ENCODE assay signal across 28 cellular contexts in the genomic region with DNA sequence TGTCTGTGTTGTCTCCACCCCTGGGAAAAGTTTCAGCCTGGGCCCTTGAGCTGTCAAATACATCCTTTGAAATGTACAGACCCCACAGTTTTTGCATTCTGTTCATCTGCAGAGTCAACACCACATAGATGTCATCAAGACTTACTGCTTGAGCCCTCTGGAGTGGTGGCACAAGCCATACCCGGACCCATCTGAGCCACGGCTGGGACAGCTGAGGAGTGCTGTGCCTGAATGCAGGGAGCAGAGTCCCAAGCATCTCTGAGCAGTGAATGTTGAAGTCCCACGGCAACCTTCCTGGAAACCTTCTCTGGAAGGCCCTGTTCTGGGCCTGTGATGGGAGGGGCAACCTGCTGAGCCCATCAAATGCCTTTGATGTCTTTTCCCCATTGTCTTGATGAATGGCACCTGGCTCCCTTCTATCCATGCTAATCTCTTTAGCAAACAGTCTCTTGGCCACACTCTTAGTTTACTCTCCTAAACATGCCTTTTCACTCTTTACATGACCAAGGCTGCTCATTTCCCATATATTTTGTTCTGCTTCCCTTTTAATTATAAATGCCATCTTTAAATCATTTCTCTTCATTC.
DNase-seq lines count a peak whose midpoint lies in the region; ATAC-seq, FAIRE-seq and TF ChIP-seq lines count a peak whose summit lies in the region.
"Had no signal": no experiment of that assay in that cellular context is flagged by ENCODE, and none has a peak within 500 bp of the region (broad histone marks: within the 10 kb centered on the region; RNA-seq: fewer than 3 reads in every experiment).

No MANE protein-coding gene starts in this region.

- FAIRE-seq in H1 (lab: Jason Lieb, UNC) (peak; percentile 99), pancreas (lab: Jason Lieb, UNC) (no peak)
- FAIRE-seq: astrocyte, D721Med, G401.6 had no signal

- no peaks in the 10 kb centered on the region for H3K4me1 Mint-ChIP-seq in activated CD8-positive, alpha-beta T cell treated with anti-CD3 and anti-CD28 coated beads, Interleukin-2, amount 10 ng/mL, durations not matched to agents 7 days and 5 days (ENCODE audit: low read depth)
- H3K4me1 Mint-ChIP-seq: activated naive CD8-positive, alpha-beta T cell treated with anti-CD3 and anti-CD28 coated beads for 36 hours; central memory CD8-positive, alpha-beta T cell; stimulated activated naive B cell treated with anti-CD40 and anti-IgM and Interleukin-4, amounts not matched to agents 10 μg/mL and 1 μg/mL and 100 μg/mL, for 72 hours had no signal

- no peaks in the 10 kb centered on the region for H3K79me1 ChIP-seq in H1 (ENCODE audit: low read depth, low read length)

- no peak overlapping the region for H3K4ac ChIP-seq in H1 (replicated peaks; ENCODE audit: insufficient read length, low read depth, low read length)

- H3K4me1 ChIP-seq in H1 (replicated peaks in 1 of 4; ENCODE audit: control insufficient read depth in 3 of 4, insufficient read depth in 4 of 4, low read length in 3 of 4) (peaks cover 4 to 16% (median 14%) of the 10 kb centered on the region in 4 experiments), pancreas (no peaks in the 10 kb centered on the region)

- H3K23ac ChIP-seq in H1 (ENCODE audit: insufficient read length) = no peak overlapping the region

- H3K23me2 ChIP-seq in H1 (ENCODE audit: low read depth, low read length) = no peaks in the 10 kb centered on the region

- H3K9ac ChIP-seq in H1 (replicated peaks in 1 of 4; ENCODE audit: extremely low read depth in 1 of 4, low read depth in 3 of 4, low read length in 3 of 4) = no peak overlapping the region

- H2BK15ac ChIP-seq in H1 (ENCODE audit: low read length) = 0 out of 2 replicates have a peak overlapping the region, but pooled peaks have one; percentile 47

- TF ChIP-seq RAD21 in H1 (IDR thresholded peaks at IDR 0.05 in 1 of 2, conservative IDR thresholded peaks at IDR 0.05 in 1 of 2; ENCODE audit: low read depth in 2 of 2, low read length in 2 of 2) = no peak

- TF ChIP-seq EP300 in H1 (IDR thresholded peaks at IDR 0.05; ENCODE audit: borderline replicate concordance in 1 of 2, low read depth in 2 of 2, low read length in 2 of 2) = no peak

- H2BK120ac ChIP-seq in H1 (replicated peaks; ENCODE audit: low read depth, low read length) = no peak overlapping the region

- DNase-seq in H7 (peak; percentile 65), NCI-H345 treated with DMSO at 0.1 percent for 48 hours (lab: John Stamatoyannopoulos, UW; ENCODE audit: unreplicated experiment) (peak; percentile 77), H1 (ENCODE audit: low read depth in 1 of 2, low spot score in 2 of 2) (peak in 1 of 2 experiments; percentile 25), pancreas (peak in 1 of 6 donors; percentile 22), germinal center (ENCODE audit: low spot score) (no peak), NCI-H1694 treated with DMSO at 0.1 percent for 48 hours (lab: John Stamatoyannopoulos, UW) (no peak)
- DNase-seq in activated CD8-positive, alpha-beta T cell treated with anti-CD3 and anti-CD28 coated beads, Interleukin-2, amount 10 ng/mL, durations not matched to agents 7 days and 5 days = no peak
- DNase-seq: activated CD4-positive, alpha-beta T cell treated with anti-CD3 and anti-CD28 coated beads, Interleukin-2, amount 50 U/mL, for 48 hours; activated naive CD8-positive, alpha-beta T cell treated with anti-CD3 and anti-CD28 coated beads for 36 hours; C1 segment of cervical spinal cord; HFFc6; KBM-7; kidney glomerular epithelial cell; NCI-H1436 treated with DMSO at 0.1 percent for 48 hours; NCI-H226; RPMI8226; stimulated activated CD4-positive, alpha-beta T cell treated with anti-CD3 and anti-CD28 coated beads, Interleukin-2, amount 100 ng/mL, for 24 hours; stimulated activated naive B cell treated with anti-CD40 and anti-IgM and Interleukin-4, amounts not matched to agents 10 μg/mL and 1 μg/mL and 100 μg/mL, for 72 hours; T-helper 2 cell had no signal

- POLR2A ChIA-PET in H1 (lab: Charles Lee; ENCODE audit: partially characterized antibody) = interaction anchor here (0.7 kb wide), 1 partner anchor 151 kb away, joined by 3 read pairs; a partner anchor contains a TSS
- POLR2A ChIA-PET in activated CD8-positive, alpha-beta T cell treated with anti-CD3 and anti-CD28 coated beads, Interleukin-2, amount 10 ng/mL, durations not matched to agents 7 days and 5 days (lab: Charles Lee) = no interaction called here

- H2BK12ac ChIP-seq in H1 (ENCODE audit: low read depth, low read length) = peak overlapping the region; percentile 11; the same call in 1 of the 2 replicates

- H3K18ac ChIP-seq in H1 (ENCODE audit: extremely low read depth, low read length) = no peak overlapping the region

- no peaks in the 10 kb centered on the region for H3K9me3 ChIP-seq in H1 (ENCODE audit: insufficient read depth in 2 of 2, low read depth in 1 of 2, low read length in 1 of 2)
- no peaks in the 10 kb centered on the region for H3K9me3 ChIP-seq in pancreas
- H3K9me3 ChIP-seq: neutrophil, thoracic aorta had no signal

- CTCF ChIA-PET in H1 (lab: Charles Lee; ENCODE audit: partially characterized antibody) = no interaction called here
- CTCF ChIA-PET in activated CD8-positive, alpha-beta T cell treated with anti-CD3 and anti-CD28 coated beads, Interleukin-2, amount 10 ng/mL, durations not matched to agents 7 days and 5 days (lab: Charles Lee) = no interaction called here

- WGBS in H1 (ENCODE audit: extremely low coverage in 1 of 2, insufficient coverage in 1 of 2, insufficient read length in 1 of 2, insufficient replicate concordance in 2 of 2, low coverage in 1 of 2, low lambda C conversion rate in 2 of 2, missing lambda C conversion rate in 1 of 2), 2 experiments = 57% methylated on average over 3 of the region's 3 CpGs; no CpG with 5 or more reads in 1 of the 2 experiments
- 33 to 40% methylated on average over 3 of the region's 3 CpGs for WGBS in pancreas, 2 donors

- H3K4me3 ChIP-seq in H7 (ENCODE audit: insufficient read depth, low read depth, low read length) (no peak overlapping the region), H1 (ENCODE audit: extremely low read depth in 1 of 4, insufficient read depth in 2 of 4, low read depth in 3 of 4, low read length in 4 of 4) (peak overlapping the region in 1 of 4 experiments; percentile 16; a peak in 2 of 8 replicates), pancreas (no peak overlapping the region)
- H3K4me3 ChIP-seq: SK-N-MC, skin epidermis, thoracic aorta had no signal

- H4K5ac ChIP-seq in H1 (ENCODE audit: insufficient read length, low read depth, low read length) = no peak overlapping the region

- H3K79me2 ChIP-seq in H1 (ENCODE audit: control insufficient read depth in 1 of 2, insufficient read depth in 2 of 2, low read length in 2 of 2) = no peaks in the 10 kb centered on the region

- no peaks in the 10 kb centered on the region for H4K20me1 ChIP-seq in H1 (replicated peaks in 1 of 2; ENCODE audit: control insufficient read depth in 1 of 2, insufficient read depth in 2 of 2, low read length in 2 of 2)

- H3K9me3 Mint-ChIP-seq in activated CD8-positive, alpha-beta T cell treated with anti-CD3 and anti-CD28 coated beads, Interleukin-2, amount 10 ng/mL, durations not matched to agents 7 days and 5 days (ENCODE audit: insufficient read depth) = no peaks in the 10 kb centered on the region
- H3K9me3 Mint-ChIP-seq: activated naive CD8-positive, alpha-beta T cell treated with anti-CD3 and anti-CD28 coated beads for 36 hours; central memory CD8-positive, alpha-beta T cell; HFFc6; stimulated activated naive B cell treated with anti-CD40 and anti-IgM and Interleukin-4, amounts not matched to agents 10 μg/mL and 1 μg/mL and 100 μg/mL, for 72 hours had no signal

- ATAC-seq in pancreas = peak in 3 of 4 donors; percentile 43 to 85 (median 60)
- ATAC-seq in HG02970 (IDR thresholded peaks at IDR 0.05; ENCODE audit: low FRiP score, unreplicated experiment) = no peak
- no peak for ATAC-seq in activated CD8-positive, alpha-beta T cell treated with anti-CD3 and anti-CD28 coated beads, Interleukin-2, amount 10 ng/mL, durations not matched to agents 7 days and 5 days
- ATAC-seq: stimulated activated naive B cell treated with anti-CD40 and anti-IgM and Interleukin-4, amounts not matched to agents 10 μg/mL and 1 μg/mL and 100 μg/mL, for 72 hours had no signal

- no peaks in the 10 kb centered on the region for H3K36me3 Mint-ChIP-seq in activated CD8-positive, alpha-beta T cell treated with anti-CD3 and anti-CD28 coated beads, Interleukin-2, amount 10 ng/mL, durations not matched to agents 7 days and 5 days (ENCODE audit: low read depth)
- H3K36me3 Mint-ChIP-seq: activated naive CD8-positive, alpha-beta T cell treated with anti-CD3 and anti-CD28 coated beads for 36 hours; stimulated activated naive B cell treated with anti-CD40 and anti-IgM and Interleukin-4, amounts not matched to agents 10 μg/mL and 1 μg/mL and 100 μg/mL, for 72 hours had no signal

- no peak for TF ChIP-seq CTCF in H1 (IDR thresholded peaks at IDR 0.05; ENCODE audit: control extremely low read depth in 1 of 3, insufficient read depth in 1 of 3, low read depth in 1 of 3, low read length in 3 of 3)
- TF ChIP-seq CTCF in pancreas (IDR thresholded peaks at IDR 0.05) = no peak

- no peak overlapping the region for H4K91ac ChIP-seq in H1 (replicated peaks; ENCODE audit: insufficient read length, low read length)

- H3K4me2 ChIP-seq in H1 (ENCODE audit: insufficient read depth in 1 of 2, low read depth in 2 of 2, low read length in 2 of 2) = peak overlapping the region; percentile 35 to 60

- no peak for TF ChIP-seq POLR2A in H1 (IDR thresholded peaks at IDR 0.05; ENCODE audit: control extremely low read depth in 1 of 2, low read depth in 2 of 2, low read length in 2 of 2)

- no peak overlapping the region for H3K56ac ChIP-seq in H1 (replicated peaks; ENCODE audit: insufficient read length, low read depth, low read length)

- H2BK20ac ChIP-seq in H1 (ENCODE audit: low read length) = peak overlapping the region; percentile 28

- H2BK5ac ChIP-seq in H1 (ENCODE audit: low read depth, low read length) = no peak overlapping the region

- no peaks in the 10 kb centered on the region for H3K27me3 Mint-ChIP-seq in activated CD8-positive, alpha-beta T cell treated with anti-CD3 and anti-CD28 coated beads, Interleukin-2, amount 10 ng/mL, durations not matched to agents 7 days and 5 days (ENCODE audit: low read depth)

- H2AFZ ChIP-seq in H1 (ENCODE audit: low read length) = no peak overlapping the region

- H3K14ac ChIP-seq in H1 (ENCODE audit: insufficient read length) = no peak overlapping the region

- H4K8ac ChIP-seq in H1 (ENCODE audit: extremely low read depth, insufficient read depth, low read length) = no peak overlapping the region

- H3K27me3 ChIP-seq in H7 (ENCODE audit: control insufficient read depth, insufficient read depth, low read length) (no peaks in the 10 kb centered on the region), H1 (replicated peaks in 1 of 4; ENCODE audit: control insufficient read depth in 3 of 4, extremely low read depth in 1 of 4, insufficient read depth in 3 of 4, low read length in 3 of 4) (no peaks in the 10 kb centered on the region), pancreas (peaks cover 0 to 5% (median 0%) of the 10 kb centered on the region in 4 donors)

- H2AK5ac ChIP-seq in H1 (ENCODE audit: low read depth, low read length) = no peak overlapping the region

- intact Hi-C loops in pancreas (cut with DNase I) = no loop called here

- no peak overlapping the region for H3K27ac ChIP-seq in H1 (ENCODE audit: low read depth, low read length)
- H3K27ac ChIP-seq in pancreas = no peak overlapping the region
- H3K27ac ChIP-seq: neutrophil, SK-N-MC, skin epidermis, thoracic aorta had no signal

- H3K36me3 ChIP-seq in H7 (replicated peaks; ENCODE audit: control insufficient read depth, insufficient read depth, low read length) (no peaks in the 10 kb centered on the region), H1 (ENCODE audit: control insufficient read depth in 2 of 4, insufficient read depth in 4 of 4, low read length in 3 of 4) (no peaks in the 10 kb centered on the region), pancreas (no peaks in the 10 kb centered on the region)
- H3K36me3 ChIP-seq: neutrophil, thoracic aorta had no signal

- H3K27ac Mint-ChIP-seq in activated CD8-positive, alpha-beta T cell treated with anti-CD3 and anti-CD28 coated beads, Interleukin-2, amount 10 ng/mL, durations not matched to agents 7 days and 5 days = no peak overlapping the region
- H3K27ac Mint-ChIP-seq: activated naive CD8-positive, alpha-beta T cell treated with anti-CD3 and anti-CD28 coated beads for 36 hours; HFFc6; stimulated activated naive B cell treated with anti-CD40 and anti-IgM and Interleukin-4, amounts not matched to agents 10 μg/mL and 1 μg/mL and 100 μg/mL, for 72 hours had no signal

- H3K4me3 Mint-ChIP-seq in activated CD8-positive, alpha-beta T cell treated with anti-CD3 and anti-CD28 coated beads, Interleukin-2, amount 10 ng/mL, durations not matched to agents 7 days and 5 days = no peak overlapping the region
- H3K4me3 Mint-ChIP-seq: activated naive CD8-positive, alpha-beta T cell treated with anti-CD3 and anti-CD28 coated beads for 36 hours; central memory CD8-positive, alpha-beta T cell; HFFc6; stimulated activated naive B cell treated with anti-CD40 and anti-IgM and Interleukin-4, amounts not matched to agents 10 μg/mL and 1 μg/mL and 100 μg/mL, for 72 hours had no signal

Comparison
In these comparisons a context has a peak if more than half of its experiments do, and no peak if none do; other contexts are left out.
1. DNase-seq: peak in H7 (single experiment) and NCI-H345 treated with DMSO at 0.1 percent for 48 hours (single experiment); none in germinal center (single experiment), NCI-H1694 treated with DMSO at 0.1 percent for 48 hours (single experiment) and activated CD8-positive, alpha-beta T cell treated with anti-CD3 and anti-CD28 coated beads, Interleukin-2, amount 10 ng/mL, durations not matched to agents 7 days and 5 days (single experiment).
2. ATAC-seq: peak in pancreas (3 of 4); none in HG02970 (single experiment) and activated CD8-positive, alpha-beta T cell treated with anti-CD3 and anti-CD28 coated beads, Interleukin-2, amount 10 ng/mL, durations not matched to agents 7 days and 5 days (single experiment).